ENCODE assay signal across 8 cellular contexts in genomic region chr7:11557627-11558026, GRCh38.
DNase-seq lines count a peak whose midpoint lies in the region; ATAC-seq and TF ChIP-seq lines count a peak whose summit lies in the region.

No MANE protein-coding gene starts in this region.

- no peak overlapping the region for H2BK15ac ChIP-seq in neuronal stem cell (ENCODE audit: low read length)

- intact Hi-C loops in vagina (cut with DNase I): no loop called here

- H2BK5ac ChIP-seq in neuronal stem cell (ENCODE audit: low read length): no peak overlapping the region

- H3K9me3 ChIP-seq in Karpas-422 (ENCODE audit: low read length): no peaks in the 10 kb centered on the region
- H3K9me3 ChIP-seq in neuronal stem cell (replicated peaks in 1 of 2; ENCODE audit: control insufficient read depth in 2 of 2, insufficient read depth in 1 of 2, low read depth in 1 of 2, low read length in 2 of 2): peaks cover 0 to 4% of the 10 kb centered on the region in 2 donors
- H3K9me3 ChIP-seq in vagina: no peaks in the 10 kb centered on the region

- no peaks in the 10 kb centered on the region for H3K27me3 ChIP-seq in Karpas-422 (ENCODE audit: low read length)
- no peaks in the 10 kb centered on the region for H3K27me3 ChIP-seq in neuronal stem cell (ENCODE audit: control insufficient read depth in 3 of 3, insufficient read depth in 3 of 3, low read depth in 1 of 3, low read length in 3 of 3)
- H3K27me3 ChIP-seq in vagina: no peaks in the 10 kb centered on the region

- DNase-seq in GM12864 (ENCODE audit: low read depth) (no peak), H4 (ENCODE audit: low spot score) (peak; percentile 71), Karpas-422 (peak; percentile 76), astrocyte of the hippocampus (ENCODE audit: low read depth, low spot score) (peak; percentile 11), neuronal stem cell (ENCODE audit: low spot score) (peak; percentile 23), vagina (ENCODE audit: extremely low spot score in 2 of 2) (no peak), NCI-H1417 treated with DMSO at 0.1 percent for 48 hours (lab: John Stamatoyannopoulos, UW) (no peak)

- no peaks in the 10 kb centered on the region for H3K36me3 ChIP-seq in Karpas-422 (ENCODE audit: insufficient read depth, low read length)
- no peaks in the 10 kb centered on the region for H3K36me3 ChIP-seq in neuronal stem cell (replicated peaks in 1 of 2; ENCODE audit: control insufficient read depth in 2 of 2, insufficient read depth in 2 of 2, low read length in 2 of 2)
- no peaks in the 10 kb centered on the region for H3K36me3 ChIP-seq in vagina

- H3K4me2 ChIP-seq in Karpas-422 (ENCODE audit: low read depth, low read length, poor library complexity, severe bottlenecking) (no peak overlapping the region), neuronal stem cell (ENCODE audit: insufficient read depth, low read length, poor library complexity, severe bottlenecking) (no peak overlapping the region)

- no peak overlapping the region for H4K91ac ChIP-seq in neuronal stem cell (ENCODE audit: low read depth, low read length, poor library complexity)

- no peak for TF ChIP-seq POLR2A in vagina (IDR thresholded peaks at IDR 0.05)

- H3K9ac ChIP-seq in Karpas-422 (ENCODE audit: low read length) (no peak overlapping the region), neuronal stem cell (ENCODE audit: low read depth, low read length, poor library complexity) (no peak overlapping the region)

- H4K8ac ChIP-seq in neuronal stem cell (ENCODE audit: low read depth, low read length): no peak overlapping the region

- no peak overlapping the region for H2AK5ac ChIP-seq in neuronal stem cell (ENCODE audit: low read depth, low read length)

- H3K4me1 ChIP-seq in Karpas-422 (ENCODE audit: low read length): no peaks in the 10 kb centered on the region
- no peaks in the 10 kb centered on the region for H3K4me1 ChIP-seq in neuronal stem cell (ENCODE audit: control insufficient read depth in 2 of 2, insufficient read depth in 1 of 2, low read depth in 1 of 2, low read length in 2 of 2)
- H3K4me1 ChIP-seq in vagina: no peaks in the 10 kb centered on the region

- no peaks in the 10 kb centered on the region for H3K79me1 ChIP-seq in neuronal stem cell (ENCODE audit: low read depth, low read length)

- no peak overlapping the region for H2BK12ac ChIP-seq in neuronal stem cell (ENCODE audit: low read length)

- H2AFZ ChIP-seq in Karpas-422 (ENCODE audit: low read length): no peak overlapping the region
- no peak overlapping the region for H2AFZ ChIP-seq in neuronal stem cell (ENCODE audit: low read length)

- H3K79me2 ChIP-seq in Karpas-422 (ENCODE audit: low read length): no peaks in the 10 kb centered on the region

- no peaks in the 10 kb centered on the region for H4K20me1 ChIP-seq in Karpas-422 (ENCODE audit: insufficient read depth, low read depth, low read length)

- no peak overlapping the region for H2BK120ac ChIP-seq in neuronal stem cell (ENCODE audit: low read depth, low read length)

- no peak overlapping the region for H3K4ac ChIP-seq in neuronal stem cell (ENCODE audit: low read length)

- no peak overlapping the region for H3K14ac ChIP-seq in neuronal stem cell (ENCODE audit: low read length)

- no peaks in the 10 kb centered on the region for H3K9me2 ChIP-seq in Karpas-422 (replicated peaks; ENCODE audit: insufficient read depth, low read length)

- TF ChIP-seq CTCF in GM12864 (IDR thresholded peaks at IDR 0.05; ENCODE audit: low read depth, low read length, missing control alignments) (peak; percentile 45), vagina (IDR thresholded peaks at IDR 0.05) (no peak)

- ATAC-seq in GM19452 (IDR thresholded peaks at IDR 0.05; ENCODE audit: unreplicated experiment): no peak

- no CpG with 5 or more reads among the region's 2 CpGs for WGBS in neuronal stem cell (ENCODE audit: extremely low coverage in 2 of 2, insufficient read length in 2 of 2, insufficient replicate concordance in 1 of 2), 2 donors

- H3K4me3 ChIP-seq in GM12864 (ENCODE audit: low read depth, low read length) (no peak overlapping the region), Karpas-422 (ENCODE audit: low read length) (no peak overlapping the region), neuronal stem cell (ENCODE audit: low read length in 2 of 2) (no peak overlapping the region), vagina (no peak overlapping the region)

- H3K23ac ChIP-seq in neuronal stem cell (ENCODE audit: low read depth, low read length, poor library complexity): no peak overlapping the region

- no peak overlapping the region for H3K18ac ChIP-seq in neuronal stem cell (ENCODE audit: low read length)

- H3K27ac ChIP-seq in Karpas-422 (ENCODE audit: low read length) (no peak overlapping the region), neuronal stem cell (replicated peaks; ENCODE audit: low read length) (no peak overlapping the region), vagina (no peak overlapping the region)

Comparison
In these comparisons a context has a peak if more than half of its experiments do, and no peak if none do; other contexts are left out.
1. DNase-seq: peak in H4 (single experiment), Karpas-422 (single experiment), astrocyte of the hippocampus (single experiment) and neuronal stem cell (single experiment); none in GM12864 (single experiment), vagina (0 of 2) and NCI-H1417 treated with DMSO at 0.1 percent for 48 hours (single experiment).